In genomic region chr5:157933005-157933404, GRCh38 we compare ENCODE assay signal across 28 cellular contexts.
"Had no signal": no experiment of that assay in that cellular context is flagged by ENCODE, and none has a peak within 500 bp of the region (broad histone marks: within the 10 kb centered on the region; RNA-seq: fewer than 3 reads in every experiment).

No MANE protein-coding gene starts in this region.

- H3K79me2 ChIP-seq: parathyroid adenoma had no signal

- H3K27me3 ChIP-seq: neural progenitor cell, ovary, right lobe of liver, sigmoid colon, suprapubic skin, testis, tibial artery, transverse colon, upper lobe of left lung, vagina had no signal

- DNase-seq: natural killer cell; occipital lobe; ovary; posterior cingulate gyrus; psoas muscle; right cardiac atrium; right lobe of liver; sigmoid colon; small intestine; stimulated activated CD4-positive, alpha-beta T cell treated with anti-CD3 and anti-CD28 coated beads, Interleukin-15, amount 100 ng/mL, for 24 hours; stimulated activated CD4-positive, alpha-beta T cell treated with anti-CD3 and anti-CD28 coated beads, Interleukin-2, amount 100 ng/mL, for 24 hours; stimulated activated CD4-positive, alpha-beta T cell treated with anti-CD3 and anti-CD28 coated beads, Interleukin-2, amount 100 ng/mL, for 48 hours; stimulated activated CD4-positive, alpha-beta T cell treated with anti-CD3 and anti-CD28 coated beads, Interleukin-4, amount 100 ng/mL, for 24 hours; stimulated activated naive B cell treated with anti-CD40 and anti-IgM and Interleukin-4, amounts not matched to agents 10 μg/mL and 1 μg/mL and 100 μg/mL, for 72 hours; stimulated activated naive CD4-positive, alpha-beta T cell treated with Interleukin-2 at 50 U/mL for 16 hours; stimulated activated naive CD8-positive, alpha-beta T cell treated with anti-CD3 and anti-CD28 coated beads, Interleukin-15, amount 100 ng/mL, for 72 hours; substantia nigra; testis; tibial artery; transverse colon; upper lobe of left lung had no signal

- H3K9ac ChIP-seq: neural progenitor cell, parathyroid adenoma had no signal

- ATAC-seq: natural killer cell; psoas muscle; right cardiac atrium; right lobe of liver; stimulated activated effector memory CD8-positive, alpha-beta T cell treated with anti-CD3 and anti-CD28 coated beads, Interleukin-12 subunit alpha, Interleukin-12 subunit beta, amount 100 ng/mL, for 72 hours; stimulated activated naive B cell treated with anti-CD40 and anti-IgM and Interleukin-4, amounts not matched to agents 10 μg/mL and 1 μg/mL and 100 μg/mL, for 72 hours; stimulated activated naive CD8-positive, alpha-beta T cell treated with anti-CD3 and anti-CD28 coated beads, Interleukin-15, amount 100 ng/mL, for 72 hours had no signal

- H3K27ac Mint-ChIP-seq: natural killer cell; nephron; neural progenitor cell; progenitor cell of endocrine pancreas; stimulated activated effector memory CD8-positive, alpha-beta T cell treated with anti-CD3 and anti-CD28 coated beads, Interleukin-12 subunit alpha, Interleukin-12 subunit beta, amount 100 ng/mL, for 72 hours; stimulated activated naive B cell treated with anti-CD40 and anti-IgM and Interleukin-4, amounts not matched to agents 10 μg/mL and 1 μg/mL and 100 μg/mL, for 72 hours; stimulated activated naive CD8-positive, alpha-beta T cell treated with anti-CD3 and anti-CD28 coated beads, Interleukin-15, amount 100 ng/mL, for 72 hours had no signal

- H3K4me3 ChIP-seq: neural progenitor cell, ovary, psoas muscle, right lobe of liver, sigmoid colon, suprapubic skin, testis, tibial artery, transverse colon, upper lobe of left lung, vagina had no signal

- H3K36me3 ChIP-seq: neural progenitor cell, ovary, right lobe of liver, sigmoid colon, suprapubic skin, tibial artery, transverse colon, upper lobe of left lung, vagina had no signal

- H3K4me2 ChIP-seq: neural progenitor cell had no signal

- H3K4me3 Mint-ChIP-seq: natural killer cell; nephron; neural progenitor cell; stimulated activated effector memory CD8-positive, alpha-beta T cell treated with anti-CD3 and anti-CD28 coated beads, Interleukin-12 subunit alpha, Interleukin-12 subunit beta, amount 100 ng/mL, for 72 hours; stimulated activated naive B cell treated with anti-CD40 and anti-IgM and Interleukin-4, amounts not matched to agents 10 μg/mL and 1 μg/mL and 100 μg/mL, for 72 hours; stimulated activated naive CD8-positive, alpha-beta T cell treated with anti-CD3 and anti-CD28 coated beads, Interleukin-15, amount 100 ng/mL, for 72 hours had no signal

- H3K4me1 ChIP-seq: neural progenitor cell, psoas muscle, tibial artery, vagina had no signal

- H3K4me1 Mint-ChIP-seq: natural killer cell; nephron; neural progenitor cell; stimulated activated effector memory CD8-positive, alpha-beta T cell treated with anti-CD3 and anti-CD28 coated beads, Interleukin-12 subunit alpha, Interleukin-12 subunit beta, amount 100 ng/mL, for 72 hours; stimulated activated naive B cell treated with anti-CD40 and anti-IgM and Interleukin-4, amounts not matched to agents 10 μg/mL and 1 μg/mL and 100 μg/mL, for 72 hours; stimulated activated naive CD8-positive, alpha-beta T cell treated with anti-CD3 and anti-CD28 coated beads, Interleukin-15, amount 100 ng/mL, for 72 hours had no signal

- H3K27me3 Mint-ChIP-seq: progenitor cell of endocrine pancreas; stimulated activated naive B cell treated with anti-CD40 and anti-IgM and Interleukin-4, amounts not matched to agents 10 μg/mL and 1 μg/mL and 100 μg/mL, for 72 hours; stimulated activated naive CD8-positive, alpha-beta T cell treated with anti-CD3 and anti-CD28 coated beads, Interleukin-15, amount 100 ng/mL, for 72 hours had no signal

- H3K9me3 ChIP-seq: ovary, psoas muscle, right lobe of liver, suprapubic skin, testis, vagina had no signal

- H3K36me3 Mint-ChIP-seq: neural progenitor cell; stimulated activated effector memory CD8-positive, alpha-beta T cell treated with anti-CD3 and anti-CD28 coated beads, Interleukin-12 subunit alpha, Interleukin-12 subunit beta, amount 100 ng/mL, for 72 hours had no signal

- H3K27ac ChIP-seq: neural progenitor cell, ovary, parathyroid adenoma, psoas muscle, right lobe of liver, sigmoid colon, suprapubic skin, testis, tibial artery, transverse colon, upper lobe of left lung, vagina had no signal

- H2AFZ ChIP-seq: neural progenitor cell, parathyroid adenoma had no signal
